ENCODE assay signal across 9 cellular contexts in the genomic region with DNA sequence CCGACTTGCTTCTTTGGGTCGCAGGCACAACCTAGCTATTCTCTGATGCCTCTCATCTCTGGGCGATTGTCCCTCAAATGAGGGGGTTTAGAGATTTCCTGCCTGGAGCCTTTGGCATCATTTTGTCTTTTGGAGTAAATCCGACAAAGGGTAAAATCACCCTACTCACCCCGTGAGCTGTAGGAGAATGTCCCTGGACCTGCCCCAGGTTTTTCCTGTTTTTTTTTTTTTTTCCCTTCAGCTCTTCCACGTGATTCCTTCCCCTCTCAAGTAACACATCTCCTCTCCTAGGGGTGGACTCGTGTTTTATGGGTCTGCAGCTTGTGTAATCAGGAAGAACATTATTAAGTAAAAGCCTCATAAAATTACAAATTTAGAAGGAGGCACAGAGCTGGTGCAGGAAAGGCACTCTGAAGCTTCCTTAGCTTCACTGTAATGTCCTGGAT.
A peak's percentile ranks its signal among the peaks of the same experiment; 100 is the strongest.
DNase-seq lines count a peak whose midpoint lies in the region; ATAC-seq lines count a peak whose summit lies in the region.
"Had no signal": no experiment of that assay in that cellular context is flagged by ENCODE, and none has a peak within 500 bp of the region (broad histone marks: within the 10 kb centered on the region; RNA-seq: fewer than 3 reads in every experiment).

No MANE protein-coding gene starts in this region.

- no peak for ATAC-seq in activated T-cell treated with anti-CD3 and anti-CD28 coated beads, Interleukin-2, amount 50 U/mL, for 4 hours
- no peak for ATAC-seq in T-cell (replicated peaks in 1 of 4)

- peaks cover 5% of the 10 kb centered on the region for H3K36me3 Mint-ChIP-seq in activated T-cell treated with anti-CD3 and anti-CD28 coated beads, Interleukin-2, amount 50 U/mL, for 4 hours (ENCODE audit: insufficient read depth)
- H3K36me3 Mint-ChIP-seq in T-cell: peaks cover 4% of the 10 kb centered on the region

- POLR2A ChIA-PET in T-cell (lab: Charles Lee): interaction anchor here in 1 of 2 donors (0.6 kb wide), 1 partner anchor 45 kb away, joined by 5 read pairs; no protein-coding TSS in a partner anchor

- no peaks in the 10 kb centered on the region for H3K4me1 ChIP-seq in urinary bladder (ENCODE audit: insufficient read depth)

- no peaks in the 10 kb centered on the region for H3K36me3 ChIP-seq in urinary bladder (ENCODE audit: insufficient read depth)

- peak overlapping the region; percentile 8 for H3K4me3 ChIP-seq in urinary bladder (ENCODE audit: low read depth, low read length)

- H3K27me3 Mint-ChIP-seq in activated T-cell treated with anti-CD3 and anti-CD28 coated beads, Interleukin-2, amount 50 U/mL, for 4 hours (ENCODE audit: low read depth): peaks cover 6% of the 10 kb centered on the region
- peaks cover 4 to 7% of the 10 kb centered on the region in 2 donors for H3K27me3 Mint-ChIP-seq in T-cell

- no peak for DNase-seq in activated T-cell treated with anti-CD3 and anti-CD28 coated beads, Interleukin-2, amount 50 U/mL, for 4 hours
- DNase-seq in activated T-cell treated with anti-CD3 and anti-CD28 coated beads, Interleukin-2, amount 50 U/mL, for 1 hour: no peak
- no peak for DNase-seq in T-cell
- DNase-seq in left kidney (ENCODE audit: low read depth, low spot score): peak; percentile 85
- DNase-seq in GM19238 (ENCODE audit: insufficient read length, low spot score): no peak
- DNase-seq in ureter (ENCODE audit: low spot score): no peak
- no peak for DNase-seq in HuH-7.5 (ENCODE audit: low spot score)
- DNase-seq: NCI-H2081 treated with DMSO at 0.1 percent for 48 hours had no signal

- CTCF ChIA-PET in T-cell (lab: Charles Lee): interaction anchor here (0.6 to 1.3 kb wide), 6 partner anchors 12 to 574 kb away, joined by 3 to 6 read pairs (median 4); no protein-coding TSS in a partner anchor

- H3K4me1 Mint-ChIP-seq in activated T-cell treated with anti-CD3 and anti-CD28 coated beads, Interleukin-2, amount 50 U/mL, for 4 hours (ENCODE audit: low read depth): peaks cover 33% of the 10 kb centered on the region
- peaks cover 35 to 37% (median 36%) of the 10 kb centered on the region in 3 donors for H3K4me1 Mint-ChIP-seq in T-cell

- no peak overlapping the region for H3K27ac ChIP-seq in urinary bladder (ENCODE audit: low read depth)

- 33% methylated on average over 7 of the region's 7 CpGs for WGBS in urinary bladder

- H3K4me3 Mint-ChIP-seq in activated T-cell treated with anti-CD3 and anti-CD28 coated beads, Interleukin-2, amount 50 U/mL, for 4 hours: peak overlapping the region; percentile 87
- peak overlapping the region; percentile 36 to 94 (median 91) for H3K4me3 Mint-ChIP-seq in T-cell

- no peak overlapping the region for H3K27ac Mint-ChIP-seq in T-cell

- no peaks in the 10 kb centered on the region for H3K9me3 Mint-ChIP-seq in activated T-cell treated with anti-CD3 and anti-CD28 coated beads, Interleukin-2, amount 50 U/mL, for 4 hours
- H3K9me3 Mint-ChIP-seq in T-cell: no peaks in the 10 kb centered on the region
